In genomic region chr11:124622531-124623451, GRCh38 we compare ENCODE assay signal across 8 cellular contexts. TPM values are rescaled to one million over a fixed set of nuclear protein-coding genes. Genes with fewer than 3 reads are reported as not detected.
DNase-seq lines count a peak whose midpoint lies in the region; ATAC-seq and TF ChIP-seq lines count a peak whose summit lies in the region.

TSS of gene TBRG1 (plus strand) at chr11:124622864. CDS start at chr11:124623084, 220 bp downstream.

- intact Hi-C loops in activated T-helper 2 cell treated with anti-CD3 and anti-CD28 coated beads, Interferon-gamma antibody, Interleukin-2, Interleukin-4, amounts not matched to agents 10 μg/mL and 5 μg/mL and 100 μg/mL, durations not matched to agents 14 hours and 24 hours and 36 hours (cut with micrococcal nuclease), result loop anchor here (2.0 to 5.0 kb wide), 4 partner anchors 50 to 490 kb away; partner anchors contain the start of genes CCDC15, MSANTD2, SIAE and SPA17

- TF ChIP-seq CTCF in RWPE2 (IDR thresholded peaks at IDR 0.05; ENCODE audit: poor library complexity, severe bottlenecking) (no peak), fibroblast of mammary gland (conservative IDR thresholded peaks at IDR 0.05; ENCODE audit: control insufficient read depth, insufficient read depth, low read depth, low read length) (no peak)

- H3K9me3 ChIP-seq in RWPE2 (ENCODE audit: severe bottlenecking), result no peaks in the 10 kb centered on the region

- peak within 1 kb of the TSS; percentile 70 for H3K4me3 ChIP-seq in RWPE2 (ENCODE audit: severe bottlenecking)
- peak within 1 kb of the TSS; percentile 96 for H3K4me3 ChIP-seq in fibroblast of mammary gland (ENCODE audit: control insufficient read depth, low read depth, low read length)

- ATAC-seq in RWPE2 (ENCODE audit: low read depth), result peak; percentile 96
- ATAC-seq in naive thymus-derived CD8-positive, alpha-beta T cell, result peak; percentile 97

- peaks cover 34% of the 10 kb centered on the region for H3K36me3 Mint-ChIP-seq in activated T-helper 2 cell treated with anti-CD3 and anti-CD28 coated beads, Interferon-gamma antibody, Interleukin-2, Interleukin-4, amounts not matched to agents 10 μg/mL and 5 μg/mL and 100 μg/mL, durations not matched to agents 14 hours and 24 hours and 36 hours (ENCODE audit: low read depth)
- peaks cover 0 to 31% (median 6%) of the 10 kb centered on the region in 3 donors for H3K36me3 Mint-ChIP-seq in naive thymus-derived CD8-positive, alpha-beta T cell

- peaks cover 11% of the 10 kb centered on the region for H3K4me1 ChIP-seq in RWPE2 (ENCODE audit: insufficient read depth, poor library complexity, severe bottlenecking)

- H3K27ac Mint-ChIP-seq in activated T-helper 2 cell treated with anti-CD3 and anti-CD28 coated beads, Interferon-gamma antibody, Interleukin-2, Interleukin-4, amounts not matched to agents 10 μg/mL and 5 μg/mL and 100 μg/mL, durations not matched to agents 14 hours and 24 hours and 36 hours, result peak within 1 kb of the TSS; percentile 92
- peak within 1 kb of the TSS; percentile 95 to 99 (median 98) for H3K27ac Mint-ChIP-seq in naive thymus-derived CD8-positive, alpha-beta T cell

- DNase-seq in Daoy (ENCODE audit: low read depth) (peak; percentile 93), GOT3 (lab: John Stamatoyannopoulos, UW) (peak; percentile 4), LoVo (ENCODE audit: low spot score) (peak; percentile 82), RWPE2 (ENCODE audit: low spot score) (peak; percentile 83), fibroblast of mammary gland (ENCODE audit: low read depth) (peak; percentile 89)
- peak; percentile 78 for DNase-seq in activated T-helper 2 cell treated with anti-CD3 and anti-CD28 coated beads, Interferon-gamma antibody, Interleukin-2, Interleukin-4, amounts not matched to agents 10 μg/mL and 5 μg/mL and 100 μg/mL, durations not matched to agents 14 hours and 24 hours and 36 hours (ENCODE audit: low spot score)
- DNase-seq in naive thymus-derived CD8-positive, alpha-beta T cell, result peak; percentile 68 to 93 (median 81)
- peak; percentile 72 to 84 (median 78) for DNase-seq in stimulated activated naive CD4-positive, alpha-beta T cell (lab: John Stamatoyannopoulos, UW)

- H3K4me1 Mint-ChIP-seq in activated T-helper 2 cell treated with anti-CD3 and anti-CD28 coated beads, Interferon-gamma antibody, Interleukin-2, Interleukin-4, amounts not matched to agents 10 μg/mL and 5 μg/mL and 100 μg/mL, durations not matched to agents 14 hours and 24 hours and 36 hours (ENCODE audit: low read depth), result peaks cover 25% of the 10 kb centered on the region
- H3K4me1 Mint-ChIP-seq in naive thymus-derived CD8-positive, alpha-beta T cell, result peaks cover 18 to 45% (median 37%) of the 10 kb centered on the region in 4 donors

- H3K27me3 Mint-ChIP-seq in activated T-helper 2 cell treated with anti-CD3 and anti-CD28 coated beads, Interferon-gamma antibody, Interleukin-2, Interleukin-4, amounts not matched to agents 10 μg/mL and 5 μg/mL and 100 μg/mL, durations not matched to agents 14 hours and 24 hours and 36 hours (ENCODE audit: low read depth), result peaks cover 24% of the 10 kb centered on the region
- peaks cover 0 to 12% (median 8%) of the 10 kb centered on the region in 5 donors for H3K27me3 Mint-ChIP-seq in naive thymus-derived CD8-positive, alpha-beta T cell

- peak within 1 kb of the TSS; percentile 96 for H3K4me3 Mint-ChIP-seq in activated T-helper 2 cell treated with anti-CD3 and anti-CD28 coated beads, Interferon-gamma antibody, Interleukin-2, Interleukin-4, amounts not matched to agents 10 μg/mL and 5 μg/mL and 100 μg/mL, durations not matched to agents 14 hours and 24 hours and 36 hours (ENCODE audit: low read depth)
- peak within 1 kb of the TSS; percentile 87 to 99 (median 96) for H3K4me3 Mint-ChIP-seq in naive thymus-derived CD8-positive, alpha-beta T cell

- H3K36me3 ChIP-seq in RWPE2 (ENCODE audit: low read depth), result peaks cover 34% of the 10 kb centered on the region

- H3K9me3 Mint-ChIP-seq in activated T-helper 2 cell treated with anti-CD3 and anti-CD28 coated beads, Interferon-gamma antibody, Interleukin-2, Interleukin-4, amounts not matched to agents 10 μg/mL and 5 μg/mL and 100 μg/mL, durations not matched to agents 14 hours and 24 hours and 36 hours, result no peaks in the 10 kb centered on the region
- no peaks in the 10 kb centered on the region for H3K9me3 Mint-ChIP-seq in naive thymus-derived CD8-positive, alpha-beta T cell

- peak within 1 kb of the TSS; percentile 60 for H3K27ac ChIP-seq in RWPE2 (ENCODE audit: poor library complexity, severe bottlenecking)

- H3K27me3 ChIP-seq in RWPE2 (ENCODE audit: insufficient read depth, poor library complexity, severe bottlenecking), result no peaks in the 10 kb centered on the region

- POLR2A ChIA-PET in naive thymus-derived CD8-positive, alpha-beta T cell (lab: Charles Lee), result interaction anchor here (0.6 to 2.2 kb wide), 14 partner anchors 10 to 1675 kb away, joined by 3 to 12 read pairs (median 4); partner anchors contain the start of genes MSANTD2, SIAE, SPA17 and STT3A

RNA-seq across cellular contexts. Expression of gene TBRG1, which starts in this region (rescaled TPM):
- 11.1 and 29.3 TPM in 2 replicates for total RNA-seq in Daoy (2014; rRNA removed; shearing (Covaris generic))
- 36.1 and 37.4 TPM in 2 replicates for total RNA-seq in activated T-helper 2 cell treated with anti-CD3 and anti-CD28 coated beads, Interferon-gamma antibody, Interleukin-2, Interleukin-4, amounts not matched to agents 10 μg/mL and 5 μg/mL and 100 μg/mL, durations not matched to agents 14 hours and 24 hours and 36 hours
- 10 to 100 TPM; 73.8 to 76.6 TPM for total RNA-seq in naive thymus-derived CD8-positive, alpha-beta T cell
- 10 to 100 TPM; 34.9 to 37.7 (median 35.8) TPM for polyA plus RNA-seq in naive thymus-derived CD8-positive, alpha-beta T cell

Comparison
In these comparisons a context has a peak if more than half of its experiments do, and no peak if none do; other contexts are left out.
1. Peak in every context shown above with its lines: DNase-seq, ATAC-seq, H3K4me3 ChIP-seq and H3K27ac ChIP-seq.
2. DNase-seq: peak in every context shown above with its lines; median percentile 93 in Daoy; 89 in fibroblast of mammary gland; 83 in RWPE2; 82 in LoVo; 81 in naive thymus-derived CD8-positive, alpha-beta T cell; 78 in stimulated activated naive CD4-positive, alpha-beta T cell; 78 in activated T-helper 2 cell treated with anti-CD3 and anti-CD28 coated beads, Interferon-gamma antibody, Interleukin-2, Interleukin-4, amounts not matched to agents 10 μg/mL and 5 μg/mL and 100 μg/mL, durations not matched to agents 14 hours and 24 hours and 36 hours; 4 in GOT3.